Comparison of ENCODE assay signal across 15 cellular contexts in genomic region chr17:46817901-46818209, GRCh38. TPM values are rescaled to one million over a fixed set of nuclear protein-coding genes. Genes with fewer than 3 reads are reported as not detected.
DNase-seq lines count a peak whose midpoint lies in the region; ATAC-seq and TF ChIP-seq lines count a peak whose summit lies in the region.
"Had no signal": no experiment of that assay in that cellular context is flagged by ENCODE, and none has a peak within 500 bp of the region (broad histone marks: within the 10 kb centered on the region; RNA-seq: fewer than 3 reads in every experiment).

No MANE protein-coding gene starts in this region.

- WGBS in mesendoderm (ENCODE audit: extremely low coverage, insufficient coverage, low lambda C conversion rate) = no CpG with 5 or more reads among the region's 5 CpGs
- 26 to 33% methylated on average over 5 of the region's 5 CpGs for WGBS in testis, 2 donors

- no peak overlapping the region for H2BK15ac ChIP-seq in mesendoderm (replicated peaks; ENCODE audit: low read depth)

- H3K4me3 ChIP-seq in mesendoderm (ENCODE audit: low read length) = peak overlapping the region; percentile 85
- no peak overlapping the region for H3K4me3 ChIP-seq in testis

- H3K9me3 ChIP-seq in testis = no peaks in the 10 kb centered on the region
- H3K9me3 ChIP-seq: colonic mucosa, psoas muscle had no signal

- H3K4ac ChIP-seq in mesendoderm (ENCODE audit: low read depth, low read length) = peak overlapping the region; percentile 75

- H3K27ac ChIP-seq in mesendoderm (ENCODE audit: low read depth, low read length) = peak overlapping the region; percentile 31
- H3K27ac ChIP-seq in testis = no peak overlapping the region
- H3K27ac ChIP-seq: colonic mucosa, HL-60, psoas muscle had no signal

- peak overlapping the region; percentile 59 for H3K4me2 ChIP-seq in mesendoderm (ENCODE audit: low read length)

- peak overlapping the region; percentile 96 for H3K56ac ChIP-seq in mesendoderm (ENCODE audit: low read length)

- TF ChIP-seq POLR2A in testis (IDR thresholded peaks at IDR 0.05) = no peak

- H3K79me2 ChIP-seq in mesendoderm (ENCODE audit: control insufficient read depth, insufficient read depth, low read length) = peaks cover 58% of the 10 kb centered on the region

- TF ChIP-seq CTCF in testis (IDR thresholded peaks at IDR 0.05) = no peak

- H3K4me3 Mint-ChIP-seq in activated naive CD8-positive, alpha-beta T cell = peak overlapping the region; percentile 65
- no peak overlapping the region for H3K4me3 Mint-ChIP-seq in activated naive CD8-positive, alpha-beta T cell treated with anti-CD3 and anti-CD28 coated beads, Interleukin-2, amount 50 U/mL, for 24 hours
- peak overlapping the region; percentile 58 for H3K4me3 Mint-ChIP-seq in activated T-helper 17 cell treated with anti-CD3 and anti-CD28 coated beads, Interleukin-2, amount 50 U/mL, for 72 hours
- peak overlapping the region; percentile 77 to 84 for H3K4me3 Mint-ChIP-seq in stimulated activated naive CD8-positive, alpha-beta T cell treated with anti-CD3 and anti-CD28 coated beads, Interleukin-15, amount 100 ng/mL, for 72 hours

- H3K18ac ChIP-seq in mesendoderm (ENCODE audit: low read length) = peak overlapping the region; percentile 91

- H3K27me3 ChIP-seq in mesendoderm (ENCODE audit: insufficient read depth, low read length, poor library complexity) (no peaks in the 10 kb centered on the region), testis (no peaks in the 10 kb centered on the region)

- no peaks in the 10 kb centered on the region for H3K36me3 Mint-ChIP-seq in activated naive CD8-positive, alpha-beta T cell
- no peaks in the 10 kb centered on the region for H3K36me3 Mint-ChIP-seq in activated naive CD8-positive, alpha-beta T cell treated with anti-CD3 and anti-CD28 coated beads, Interleukin-2, amount 50 U/mL, for 24 hours (ENCODE audit: low read depth)
- H3K36me3 Mint-ChIP-seq in activated T-helper 17 cell treated with anti-CD3 and anti-CD28 coated beads, Interleukin-2, amount 50 U/mL, for 72 hours (ENCODE audit: low read depth) = no peaks in the 10 kb centered on the region

- ATAC-seq in activated naive CD8-positive, alpha-beta T cell treated with anti-CD3 and anti-CD28 coated beads, Interleukin-2, amount 50 U/mL, for 24 hours = no peak
- ATAC-seq in activated T-helper 17 cell treated with anti-CD3 and anti-CD28 coated beads, Interleukin-2, amount 50 U/mL, for 72 hours (replicated peaks) = no peak
- ATAC-seq in stimulated activated naive CD8-positive, alpha-beta T cell treated with anti-CD3 and anti-CD28 coated beads, Interleukin-15, amount 100 ng/mL, for 72 hours = no peak
- ATAC-seq in esophagus mucosa = no peak

- H4K5ac ChIP-seq in mesendoderm (ENCODE audit: low read length) = no peak overlapping the region

- H3K36me3 ChIP-seq in mesendoderm (ENCODE audit: control insufficient read depth, insufficient read depth, low read length) (no peaks in the 10 kb centered on the region), testis (ENCODE audit: low read depth, missing control alignments) (no peaks in the 10 kb centered on the region)
- H3K36me3 ChIP-seq: colonic mucosa had no signal

- no peaks in the 10 kb centered on the region for H3K9me3 Mint-ChIP-seq in activated naive CD8-positive, alpha-beta T cell (ENCODE audit: low read depth)
- no peaks in the 10 kb centered on the region for H3K9me3 Mint-ChIP-seq in activated naive CD8-positive, alpha-beta T cell treated with anti-CD3 and anti-CD28 coated beads, Interleukin-2, amount 50 U/mL, for 24 hours
- H3K9me3 Mint-ChIP-seq in activated T-helper 17 cell treated with anti-CD3 and anti-CD28 coated beads, Interleukin-2, amount 50 U/mL, for 72 hours = no peaks in the 10 kb centered on the region
- no peaks in the 10 kb centered on the region for H3K9me3 Mint-ChIP-seq in stimulated activated naive CD8-positive, alpha-beta T cell treated with anti-CD3 and anti-CD28 coated beads, Interleukin-15, amount 100 ng/mL, for 72 hours
- H3K9me3 Mint-ChIP-seq: HFFc6 had no signal

- H4K8ac ChIP-seq in mesendoderm (ENCODE audit: low read depth, low read length) = no peak overlapping the region

- H3K23ac ChIP-seq in mesendoderm (ENCODE audit: low read length) = no peak overlapping the region

- H3K4me1 ChIP-seq in mesendoderm (ENCODE audit: control insufficient read depth, low read depth, low read length) (peaks cover 38% of the 10 kb centered on the region), testis (peaks cover 13% of the 10 kb centered on the region)

- H2AK5ac ChIP-seq in mesendoderm (ENCODE audit: low read length) = no peak overlapping the region

- intact Hi-C loops in testis (cut with DNase I; ENCODE audit: low total_unique reads) = no loop called here
- intact Hi-C loops in head of caudate nucleus (cut with DNase I) = no loop called here

- H2BK5ac ChIP-seq in mesendoderm (ENCODE audit: low read length) = peak overlapping the region; percentile 65

- H3K9ac ChIP-seq in mesendoderm (ENCODE audit: low read length) = peak overlapping the region; percentile 97

- H3K4me1 Mint-ChIP-seq in activated naive CD8-positive, alpha-beta T cell (ENCODE audit: low read depth) = peaks cover 11% of the 10 kb centered on the region
- peaks cover 14% of the 10 kb centered on the region for H3K4me1 Mint-ChIP-seq in activated naive CD8-positive, alpha-beta T cell treated with anti-CD3 and anti-CD28 coated beads, Interleukin-2, amount 50 U/mL, for 24 hours
- H3K4me1 Mint-ChIP-seq in activated T-helper 17 cell treated with anti-CD3 and anti-CD28 coated beads, Interleukin-2, amount 50 U/mL, for 72 hours = peaks cover 5% of the 10 kb centered on the region
- H3K4me1 Mint-ChIP-seq in stimulated activated naive CD8-positive, alpha-beta T cell treated with anti-CD3 and anti-CD28 coated beads, Interleukin-15, amount 100 ng/mL, for 72 hours = peaks cover 56% of the 10 kb centered on the region

- H2BK120ac ChIP-seq in mesendoderm (ENCODE audit: low read depth, low read length) = peak overlapping the region; percentile 48

- H3K27ac Mint-ChIP-seq in activated naive CD8-positive, alpha-beta T cell = no peak overlapping the region
- H3K27ac Mint-ChIP-seq in activated naive CD8-positive, alpha-beta T cell treated with anti-CD3 and anti-CD28 coated beads, Interleukin-2, amount 50 U/mL, for 24 hours = no peak overlapping the region
- no peak overlapping the region for H3K27ac Mint-ChIP-seq in activated T-helper 17 cell treated with anti-CD3 and anti-CD28 coated beads, Interleukin-2, amount 50 U/mL, for 72 hours
- no peak overlapping the region for H3K27ac Mint-ChIP-seq in stimulated activated naive CD8-positive, alpha-beta T cell treated with anti-CD3 and anti-CD28 coated beads, Interleukin-15, amount 100 ng/mL, for 72 hours
- H3K27ac Mint-ChIP-seq: HFFc6 had no signal

- peaks cover 14% of the 10 kb centered on the region for H3K79me1 ChIP-seq in mesendoderm (ENCODE audit: low read length)

- no peak for DNase-seq in activated naive CD8-positive, alpha-beta T cell treated with anti-CD3 and anti-CD28 coated beads, Interleukin-2, amount 50 U/mL, for 24 hours
- DNase-seq in mesendoderm (no peak), testis (no peak), head of caudate nucleus (no peak)
- DNase-seq in stimulated activated naive CD8-positive, alpha-beta T cell treated with anti-CD3 and anti-CD28 coated beads, Interleukin-15, amount 100 ng/mL, for 72 hours = no peak
- DNase-seq: colonic mucosa, DMS79, HFFc6, mesenchymal stem cell, psoas muscle, RPMI8226 had no signal

- peaks cover 46% of the 10 kb centered on the region for H3K27me3 Mint-ChIP-seq in activated naive CD8-positive, alpha-beta T cell
- peaks cover 73% of the 10 kb centered on the region for H3K27me3 Mint-ChIP-seq in activated naive CD8-positive, alpha-beta T cell treated with anti-CD3 and anti-CD28 coated beads, Interleukin-2, amount 50 U/mL, for 24 hours
- H3K27me3 Mint-ChIP-seq in activated T-helper 17 cell treated with anti-CD3 and anti-CD28 coated beads, Interleukin-2, amount 50 U/mL, for 72 hours = peaks cover 68% of the 10 kb centered on the region
- H3K27me3 Mint-ChIP-seq in stimulated activated naive CD8-positive, alpha-beta T cell treated with anti-CD3 and anti-CD28 coated beads, Interleukin-15, amount 100 ng/mL, for 72 hours = peaks cover 99% of the 10 kb centered on the region

RNA-seq across cellular contexts. Expression of gene WNT3, which starts 0.6 kb away (rescaled TPM):
- total RNA-seq in activated T-helper 17 cell treated with anti-CD3 and anti-CD28 coated beads, Interleukin-2, amount 50 U/mL, for 72 hours = under 1 TPM in 1 of 2 donors, not detected in 1; 0.13 TPM
- 50.0 TPM for polyA plus RNA-seq in mesendoderm (2013, experiment 1 of 2)
- 49.3 TPM for polyA plus RNA-seq in mesendoderm (2013, experiment 2 of 2)
- total RNA-seq in testis = 1 to 10 TPM; 7.7 to 9.8 TPM
- 6.4 TPM for polyA plus RNA-seq in testis (ENCODE audit: insufficient read depth, low read depth, low replicate concordance)
- total RNA-seq in esophagus mucosa = 5.9 TPM

RNA-seq across cellular contexts. Expression of gene WNT9B, which starts 33.5 kb away (rescaled TPM):
- total RNA-seq in activated T-helper 17 cell treated with anti-CD3 and anti-CD28 coated beads, Interleukin-2, amount 50 U/mL, for 72 hours = not detected
- 0.74 TPM for polyA plus RNA-seq in mesendoderm (2013, experiment 1 of 2)
- 0.70 TPM for polyA plus RNA-seq in mesendoderm (2013, experiment 2 of 2)
- under 1 TPM in 1 of 2 donors, not detected in 1; 0.50 TPM for total RNA-seq in testis
- 1.2 TPM for polyA plus RNA-seq in testis (ENCODE audit: insufficient read depth, low read depth, low replicate concordance)
- total RNA-seq in esophagus mucosa = not detected
- total RNA-seq: colonic mucosa, HFFc6 had no signal
